In the genomic region with DNA sequence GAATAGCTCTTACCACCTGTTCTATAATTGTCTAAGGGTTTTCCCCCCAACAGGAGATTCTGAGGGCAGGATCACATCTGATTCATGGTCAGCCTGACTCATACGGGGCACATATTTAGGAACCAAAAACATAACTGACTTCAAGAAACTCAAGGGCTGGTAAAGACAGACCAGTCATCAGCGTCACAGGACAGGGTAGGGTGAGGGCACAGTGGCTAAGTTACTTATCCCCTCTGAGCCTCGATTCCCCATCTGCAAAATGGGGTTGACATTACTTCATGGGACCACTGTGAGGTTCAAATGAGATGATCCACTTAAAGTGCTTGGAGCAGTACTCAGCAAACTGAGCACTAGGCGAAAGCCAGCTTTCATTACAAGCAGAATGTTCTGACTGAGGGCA, we compare ENCODE assay signal across 8 cellular contexts. TPM values are rescaled to one million over a fixed set of nuclear protein-coding genes. Genes with fewer than 3 reads are reported as not detected.
A peak's percentile ranks its signal among the peaks of the same experiment; 100 is the strongest.
DNase-seq lines count a peak whose midpoint lies in the region; ATAC-seq and TF ChIP-seq lines count a peak whose summit lies in the region.

No MANE protein-coding gene starts in this region.

- no peak for TF ChIP-seq POLR2A in transverse colon (IDR thresholded peaks at IDR 0.05)

- H3K27ac Mint-ChIP-seq in effector memory CD8-positive, alpha-beta T cell = peak overlapping the region; percentile 85 to 89
- peak overlapping the region in 1 of 2 donors; percentile 81 for H3K27ac Mint-ChIP-seq in natural killer cell treated with Interleukin-12 subunit alpha and Interleukin-12 subunit beta and Interleukin-15 and Interleukin-18, amount 100 ng/mL, for 72 hours

- no peak for TF ChIP-seq CTCF in GM13976 (IDR thresholded peaks at IDR 0.05; ENCODE audit: borderline replicate concordance, control extremely low read depth, extremely low read depth, insufficient read depth, missing control alignments)
- no peak for TF ChIP-seq CTCF in transverse colon (IDR thresholded peaks at IDR 0.05)

- H3K27me3 Mint-ChIP-seq in effector memory CD8-positive, alpha-beta T cell = no peaks in the 10 kb centered on the region
- no peaks in the 10 kb centered on the region for H3K27me3 Mint-ChIP-seq in natural killer cell treated with Interleukin-12 subunit alpha and Interleukin-12 subunit beta and Interleukin-15 and Interleukin-18, amount 100 ng/mL, for 72 hours

- no peaks in the 10 kb centered on the region for H3K9me3 ChIP-seq in transverse colon

- ATAC-seq in HG03139 (IDR thresholded peaks at IDR 0.05; ENCODE audit: unreplicated experiment) (peak; percentile 29), GM18867 (IDR thresholded peaks at IDR 0.05; ENCODE audit: unreplicated experiment) (no peak)
- peak; percentile 7 for ATAC-seq in effector memory CD8-positive, alpha-beta T cell (replicated peaks)
- peak; percentile 50 to 79 for ATAC-seq in natural killer cell treated with Interleukin-12 subunit alpha and Interleukin-12 subunit beta and Interleukin-15 and Interleukin-18, amount 100 ng/mL, for 72 hours

- no peaks in the 10 kb centered on the region for H3K9me3 Mint-ChIP-seq in effector memory CD8-positive, alpha-beta T cell
- no peaks in the 10 kb centered on the region for H3K9me3 Mint-ChIP-seq in natural killer cell treated with Interleukin-12 subunit alpha and Interleukin-12 subunit beta and Interleukin-15 and Interleukin-18, amount 100 ng/mL, for 72 hours

- H3K4me3 Mint-ChIP-seq in effector memory CD8-positive, alpha-beta T cell = no peak overlapping the region
- H3K4me3 Mint-ChIP-seq in natural killer cell treated with Interleukin-12 subunit alpha and Interleukin-12 subunit beta and Interleukin-15 and Interleukin-18, amount 100 ng/mL, for 72 hours = no peak overlapping the region

- no peaks in the 10 kb centered on the region for H3K27me3 ChIP-seq in transverse colon

- in situ Hi-C loops in GM13976 (cut with MboI; ENCODE audit: low sequenced_read_pairs, unreplicated experiment) (no loop called here), transverse colon (cut with MboI; ENCODE audit: low pct_ligation_motif_present in 1 of 4, low pct_unique_long_range_greater_than_20kb in 1 of 4, low sequenced_read_pairs in 3 of 4) (loop anchor here in 1 of 4 donors (25.0 kb wide), 1 partner anchor 150 kb away; a partner anchor contains a TSS)

- H3K4me3 ChIP-seq in transverse colon = peak overlapping the region; percentile 39 to 99 (median 94)

- intact Hi-C loops in transverse colon (cut with DNase I; ENCODE audit: low total_unique reads) = loop anchor here (5.0 kb wide), 1 partner anchor 1860 kb away; no protein-coding TSS in a partner anchor

- no peak for TF ChIP-seq EP300 in transverse colon (IDR thresholded peaks at IDR 0.05; ENCODE audit: low read depth)

- H3K27ac ChIP-seq in transverse colon = peak overlapping the region; percentile 93 to 98 (median 97)

- H3K36me3 ChIP-seq in transverse colon = peaks cover 0 to 14% (median 2%) of the 10 kb centered on the region in 4 donors

- peaks cover 17 to 22% (median 20%) of the 10 kb centered on the region in 4 donors for H3K4me1 ChIP-seq in transverse colon

- DNase-seq in GM13976 (ENCODE audit: low spot score) (peak; percentile 63), transverse colon (no peak), HuH-7 (ENCODE audit: low spot score) (no peak)
- DNase-seq in activated CD4-positive, alpha-beta T cell treated with anti-CD3 and anti-CD28 coated beads for 4 hours = peak; percentile 34 to 35
- peak in 2 of 3 experiments; percentile 2 to 3 for DNase-seq in effector memory CD8-positive, alpha-beta T cell
- DNase-seq in natural killer cell treated with Interleukin-12 subunit alpha and Interleukin-12 subunit beta and Interleukin-15 and Interleukin-18, amount 100 ng/mL, for 72 hours (ENCODE audit: low spot score) = no peak

- peaks cover 20 to 30% of the 10 kb centered on the region in 2 donors for H3K4me1 Mint-ChIP-seq in effector memory CD8-positive, alpha-beta T cell (ENCODE audit: low read depth in 2 of 2)
- peaks cover 20 to 21% of the 10 kb centered on the region in 2 donors for H3K4me1 Mint-ChIP-seq in natural killer cell treated with Interleukin-12 subunit alpha and Interleukin-12 subunit beta and Interleukin-15 and Interleukin-18, amount 100 ng/mL, for 72 hours (ENCODE audit: low read depth in 2 of 2)

- WGBS in transverse colon (ENCODE audit: low coverage in 1 of 2), 2 donors = 14% methylated on average over 4 of the region's 4 CpGs; no CpG with 5 or more reads in 1 of the 2 donors

- peaks cover 32% of the 10 kb centered on the region for H3K36me3 Mint-ChIP-seq in effector memory CD8-positive, alpha-beta T cell (ENCODE audit: insufficient read depth)
- H3K36me3 Mint-ChIP-seq in natural killer cell treated with Interleukin-12 subunit alpha and Interleukin-12 subunit beta and Interleukin-15 and Interleukin-18, amount 100 ng/mL, for 72 hours = peaks cover 9% of the 10 kb centered on the region

RNA-seq across cellular contexts. Expression of a gene that starts 0.6 kb away (rescaled TPM):
- total RNA-seq in natural killer cell treated with Interleukin-12 subunit alpha and Interleukin-12 subunit beta and Interleukin-15 and Interleukin-18, amount 100 ng/mL, for 72 hours = 10 to 100 TPM; 38.5 to 39.1 TPM
- 10 to 100 TPM; 10.5 to 32.0 (median 19.0) TPM for total RNA-seq in transverse colon

RNA-seq across cellular contexts. Expression of a gene that starts 0.7 kb away (rescaled TPM):
- 10 to 100 TPM; 12.2 to 17.2 TPM for total RNA-seq in natural killer cell treated with Interleukin-12 subunit alpha and Interleukin-12 subunit beta and Interleukin-15 and Interleukin-18, amount 100 ng/mL, for 72 hours
- total RNA-seq in transverse colon = 10 to 100 TPM; 12.6 to 47.4 (median 17.9) TPM

RNA-seq across cellular contexts. Expression of a gene that starts 42.5 kb away (rescaled TPM):
- total RNA-seq in natural killer cell treated with Interleukin-12 subunit alpha and Interleukin-12 subunit beta and Interleukin-15 and Interleukin-18, amount 100 ng/mL, for 72 hours = 10 to 100 TPM; 10.5 to 23.8 TPM
- 10 to 100 TPM in 3 of 4 donors, 1 to 10 TPM in 1; 6.7 to 14.1 (median 11.1) TPM for total RNA-seq in transverse colon

RNA-seq across cellular contexts. Expression of a gene that starts 57.1 kb away (rescaled TPM):
- 1 to 10 TPM; 3.0 to 5.9 TPM for total RNA-seq in natural killer cell treated with Interleukin-12 subunit alpha and Interleukin-12 subunit beta and Interleukin-15 and Interleukin-18, amount 100 ng/mL, for 72 hours
- total RNA-seq in transverse colon = 10 to 100 TPM in 2 of 4 donors, 1 to 10 TPM in 2; 3.0 to 16.0 (median 11.1) TPM

Comparison
In these comparisons a context has a peak if more than half of its experiments do, and no peak if none do; other contexts are left out.
1. DNase-seq: peak in GM13976 (single experiment), activated CD4-positive, alpha-beta T cell treated with anti-CD3 and anti-CD28 coated beads for 4 hours (2 of 2) and effector memory CD8-positive, alpha-beta T cell (2 of 3); none in natural killer cell treated with Interleukin-12 subunit alpha and Interleukin-12 subunit beta and Interleukin-15 and Interleukin-18, amount 100 ng/mL, for 72 hours (single experiment), transverse colon (single experiment) and HuH-7 (single experiment).